ENCODE assay signal across 8 cellular contexts in genomic region chr19:15417699-15418098, GRCh38. TPM values are rescaled to one million over a fixed set of nuclear protein-coding genes. Genes with fewer than 3 reads are reported as not detected.
DNase-seq lines count a peak whose midpoint lies in the region; ATAC-seq and TF ChIP-seq lines count a peak whose summit lies in the region.

No MANE protein-coding gene starts in this region.

- no peak overlapping the region for H2AFZ ChIP-seq in mammary epithelial cell (ENCODE audit: low read depth, low read length)

- peaks cover 6% of the 10 kb centered on the region for H3K36me3 Mint-ChIP-seq in memory B cell

- H3K27me3 Mint-ChIP-seq in memory B cell = no peaks in the 10 kb centered on the region

- DNase-seq in mammary epithelial cell (peak; percentile 9), memory B cell (ENCODE audit: low spot score in 2 of 2) (no peak), uterus (no peak)
- DNase-seq in stimulated activated naive CD4-positive, alpha-beta T cell (lab: John Stamatoyannopoulos, UW) = no peak

- peak overlapping the region; percentile 90 for H3K4me3 Mint-ChIP-seq in memory B cell

- H3K9me3 ChIP-seq in BLaER1 (no peaks in the 10 kb centered on the region), KOPT-K1 (ENCODE audit: insufficient read depth, low read length, poor library complexity, severe bottlenecking) (no peaks in the 10 kb centered on the region), mammary epithelial cell (replicated peaks; ENCODE audit: insufficient read depth, low read length) (no peaks in the 10 kb centered on the region), uterus (no peaks in the 10 kb centered on the region)

- peaks cover 32% of the 10 kb centered on the region for H3K4me1 Mint-ChIP-seq in memory B cell

- H3K79me2 ChIP-seq in mammary epithelial cell (ENCODE audit: insufficient read depth, low read length) = peaks cover 60% of the 10 kb centered on the region

- intact Hi-C loops in mammary epithelial cell (cut with micrococcal nuclease) = loop anchor here (2.0 to 10.0 kb wide), 3 partner anchors 33 to 243 kb away; no protein-coding TSS in a partner anchor
- intact Hi-C loops in uterus (cut with DNase I; ENCODE audit: low total_unique reads) = no loop called here

- H3K27me3 ChIP-seq in BLaER1 (no peaks in the 10 kb centered on the region), mammary epithelial cell (ENCODE audit: insufficient read depth, low read length) (no peaks in the 10 kb centered on the region), uterus (no peaks in the 10 kb centered on the region)

- H3K36me3 ChIP-seq in BLaER1 (peaks cover 63% of the 10 kb centered on the region), KOPT-K1 (ENCODE audit: insufficient read depth, low read length) (peaks cover 48% of the 10 kb centered on the region), mammary epithelial cell (ENCODE audit: insufficient read depth, low read length) (peaks cover 3% of the 10 kb centered on the region), uterus (no peaks in the 10 kb centered on the region)

- dilution Hi-C loops in mammary epithelial cell (cut with HindIII; ENCODE audit: low sequenced_read_pairs) = no loop called here

- TF ChIP-seq POLR2A in uterus (IDR thresholded peaks at IDR 0.05) = no peak

- H3K4me1 ChIP-seq in BLaER1 (peaks cover 69% of the 10 kb centered on the region), mammary epithelial cell (ENCODE audit: insufficient read depth, low read length) (peaks cover 23% of the 10 kb centered on the region), uterus (peaks cover 0 to 7% of the 10 kb centered on the region in 2 donors)

- WGBS in mammary epithelial cell (ENCODE audit: low coverage, missing lambda C conversion rate) = 20% methylated on average over 8 of the region's 9 CpGs

- H4K20me1 ChIP-seq in BLaER1 (peaks cover 69% of the 10 kb centered on the region), mammary epithelial cell (ENCODE audit: insufficient read depth, low read length) (peaks cover 3% of the 10 kb centered on the region)

- H3K4me2 ChIP-seq in BLaER1 (peak overlapping the region; percentile 98), mammary epithelial cell (ENCODE audit: insufficient read depth, low read depth, low read length) (peak overlapping the region; percentile 86)

- BruUV-seq in mammary epithelial cell (replicated peaks; lab: Mats Ljungman, UMichigan) = no TSS peak

- ATAC-seq in memory B cell (ENCODE audit: low read depth) (no peak), HG02588 (IDR thresholded peaks at IDR 0.05; ENCODE audit: unreplicated experiment) (no peak), GM18858 (IDR thresholded peaks at IDR 0.05; ENCODE audit: unreplicated experiment) (no peak)

- peak overlapping the region; percentile 97 for H3K27ac Mint-ChIP-seq in memory B cell

- H3K4me3 ChIP-seq in BLaER1 = peak overlapping the region; percentile 95
- peak overlapping the region; percentile 80 to 99 (median 92) for H3K4me3 ChIP-seq in mammary epithelial cell (replicated peaks in 1 of 3; ENCODE audit: insufficient read depth in 1 of 3, low read depth in 2 of 3, low read length in 3 of 3)
- peak overlapping the region; percentile 80 to 82 for H3K4me3 ChIP-seq in uterus

- H3K9ac ChIP-seq in BLaER1 = peak overlapping the region; percentile 96
- H3K9ac ChIP-seq in mammary epithelial cell (ENCODE audit: insufficient read depth, low read length) = peak overlapping the region; percentile 76

- H3K9me3 Mint-ChIP-seq in memory B cell = no peaks in the 10 kb centered on the region

- no peak for TF ChIP-seq CTCF in mammary epithelial cell (conservative IDR thresholded peaks at IDR 0.05 in 1 of 2, IDR thresholded peaks at IDR 0.05 in 1 of 2; ENCODE audit: extremely low read depth in 1 of 2, insufficient read depth in 1 of 2, low read depth in 1 of 2, low read length in 2 of 2)
- no peak for TF ChIP-seq CTCF in uterus (IDR thresholded peaks at IDR 0.05)

- H3K27ac ChIP-seq in BLaER1 (peak overlapping the region; percentile 97), KOPT-K1 (ENCODE audit: low read depth, low read length, poor library complexity, severe bottlenecking) (peak overlapping the region; percentile 80), mammary epithelial cell (ENCODE audit: insufficient read depth, low read depth, low read length) (peak overlapping the region; percentile 60), uterus (peak overlapping the region; percentile 70 to 79)

- CTCF ChIA-PET in mammary epithelial cell (lab: Charles Lee; ENCODE audit: low non-redundant PET) = no interaction called here

- in situ Hi-C loops in mammary epithelial cell (cut with MboI; ENCODE audit: low sequenced_read_pairs in 2 of 2) = loop anchor here in 1 of 2 donors (10.0 kb wide), 1 partner anchor 137 kb away; no protein-coding TSS in a partner anchor

RNA-seq across cellular contexts. Expression of gene AKAP8L, which starts 1.1 kb away (rescaled TPM):
- total RNA-seq in mammary epithelial cell (10 to 100 TPM; 55.0 to 75.9 TPM), uterus (100 to 1,000 TPM in 2 of 4 donors, 10 to 100 TPM in 2; 82.4 to 157 (median 117) TPM)
- polyA plus RNA-seq in mammary epithelial cell = 24.6 TPM
- polyA minus RNA-seq in mammary epithelial cell = 47.1 TPM

RNA-seq across cellular contexts. Expression of gene WIZ, which starts 32.1 kb away (rescaled TPM):
- total RNA-seq in mammary epithelial cell (10 to 100 TPM in 1 of 2 donors, 1 to 10 TPM in 1; 8.8 to 39.6 TPM), uterus (10 to 100 TPM in 1 of 4 donors, 1 to 10 TPM in 3; 6.5 to 53.9 (median 8.5) TPM)
- 14.0 TPM for polyA plus RNA-seq in mammary epithelial cell
- polyA minus RNA-seq in mammary epithelial cell = 5.2 TPM

RNA-seq across cellular contexts. Expression of gene AKAP8, which starts 38.1 kb away (rescaled TPM):
- 10 to 100 TPM; 12.8 to 33.2 TPM for total RNA-seq in mammary epithelial cell
- polyA plus RNA-seq in mammary epithelial cell = 13.7 TPM
- polyA minus RNA-seq in mammary epithelial cell = 4.7 TPM
- total RNA-seq in uterus = 10 to 100 TPM; 17.1 to 55.6 (median 39.2) TPM

RNA-seq across cellular contexts. Expression of gene RASAL3, which starts 46.6 kb away (rescaled TPM):
- total RNA-seq in mammary epithelial cell (not detected), uterus (1 to 10 TPM in 2 of 4 donors, under 1 TPM in 1, not detected in 1; 0.51 to 4.3 (median 1.1) TPM)
- polyA plus RNA-seq in mammary epithelial cell = not detected
- polyA minus RNA-seq in mammary epithelial cell = not detected
